In genomic region chr10:102460836-102461186, GRCh38 we compare ENCODE assay signal across 8 cellular contexts. TPM values are rescaled to one million over a fixed set of nuclear protein-coding genes. Genes with fewer than 3 reads are reported as not detected.
DNase-seq lines count a peak whose midpoint lies in the region; ATAC-seq, FAIRE-seq and TF ChIP-seq lines count a peak whose summit lies in the region.

No MANE protein-coding gene starts in this region.

- no peak for TF ChIP-seq CTCF in GM06990 (IDR thresholded peaks at IDR 0.05; ENCODE audit: insufficient read depth, low read length, poor library complexity, severe bottlenecking)
- no peak for TF ChIP-seq CTCF in OCI-LY3 (IDR thresholded peaks at IDR 0.05; ENCODE audit: low read depth, low read length)
- TF ChIP-seq CTCF in epithelial cell of proximal tubule (conservative IDR thresholded peaks at IDR 0.05; ENCODE audit: low read depth, low read length) = no peak
- TF ChIP-seq CTCF in pancreas (IDR thresholded peaks at IDR 0.05) = no peak

- H3K4me3 ChIP-seq in GM06990 (replicated peaks; ENCODE audit: low read depth, low read length) (peak overlapping the region; percentile 40), OCI-LY3 (ENCODE audit: low read length) (peak overlapping the region; percentile 92), epithelial cell of proximal tubule (ENCODE audit: low read depth, low read length) (peak overlapping the region; percentile 66), pancreas (peak overlapping the region in 3 of 4 donors; percentile 23 to 51 (median 41))

- ATAC-seq in GM21786 (IDR thresholded peaks at IDR 0.05; ENCODE audit: unreplicated experiment) (peak; percentile 26), pancreas (peak; percentile 27 to 45 (median 42))

- peak overlapping the region; percentile 92 for H2AFZ ChIP-seq in OCI-LY3 (ENCODE audit: low read depth, low read length)

- H3K9me3 ChIP-seq in OCI-LY3 (ENCODE audit: insufficient read depth, low read length) (no peaks in the 10 kb centered on the region), pancreas (no peaks in the 10 kb centered on the region)

- H3K27ac ChIP-seq in OCI-LY3 (ENCODE audit: low read length) (peak overlapping the region; percentile 21; the same call in 1 of the 2 replicates), pancreas (no peak overlapping the region)

- peak overlapping the region; percentile 62 for H3K9ac ChIP-seq in OCI-LY3 (ENCODE audit: low read length)

- H3K27me3 ChIP-seq in GM06990 (replicated peaks; ENCODE audit: control insufficient read depth, insufficient read depth, low read length) (no peaks in the 10 kb centered on the region), OCI-LY3 (ENCODE audit: low read depth, low read length) (no peaks in the 10 kb centered on the region), pancreas (no peaks in the 10 kb centered on the region)

- peaks cover 2% of the 10 kb centered on the region; the same call in 1 of the 2 replicates for H3K36me3 ChIP-seq in GM06990 (ENCODE audit: control insufficient read depth, insufficient read depth, low read length)
- H3K36me3 ChIP-seq in OCI-LY3 (replicated peaks; ENCODE audit: low read depth, low read length) = no peaks in the 10 kb centered on the region
- H3K36me3 ChIP-seq in pancreas = no peaks in the 10 kb centered on the region

- DNase-seq in GM06990 (ENCODE audit: extremely low read depth, insufficient read length) = no peak
- DNase-seq in epithelial cell of proximal tubule (ENCODE audit: low read depth) = no peak
- DNase-seq in pancreas = no peak
- DNase-seq in T-helper 9 cell = no peak
- no peak for DNase-seq in RPMI8226
- DNase-seq in NCI-H446 (lab: John Stamatoyannopoulos, UW) = no peak

- H3K4me2 ChIP-seq in OCI-LY3 (ENCODE audit: low read length) = peak overlapping the region; percentile 82

- no peak for FAIRE-seq in pancreas (lab: Jason Lieb, UNC)

- H3K4me1 ChIP-seq in OCI-LY3 (ENCODE audit: low read length) (peaks cover 15% of the 10 kb centered on the region), pancreas (no peaks in the 10 kb centered on the region)

- 12% methylated on average over 8 of the region's 8 CpGs for WGBS in pancreas, 2 donors

- H4K20me1 ChIP-seq in OCI-LY3 (ENCODE audit: insufficient read depth, low read length) = no peaks in the 10 kb centered on the region

- peaks cover 20% of the 10 kb centered on the region for H3K79me2 ChIP-seq in OCI-LY3 (ENCODE audit: low read length)

- intact Hi-C loops in pancreas (cut with DNase I) = no loop called here

RNA-seq across cellular contexts. Expression of gene C10orf95, which starts 9.5 kb away (rescaled TPM):
- total RNA-seq in epithelial cell of proximal tubule (2.2 and 10.3 TPM in 2 replicates), pancreas (1 to 10 TPM in 2 of 6 donors, under 1 TPM in 4; 0.37 to 1.1 (median 0.44) TPM)
- polyA plus RNA-seq in pancreas = 1 to 10 TPM in 1 of 2 donors, under 1 TPM in 1; 0.46 to 1.2 TPM

RNA-seq across cellular contexts. Expression of gene CUEDC2, which starts 28.4 kb away (rescaled TPM):
- total RNA-seq in epithelial cell of proximal tubule (77.8 and 98.5 TPM in 2 replicates), pancreas (10 to 100 TPM; 18.9 to 25.3 (median 20.6) TPM)
- 10 to 100 TPM; 27.1 to 51.5 TPM for polyA plus RNA-seq in pancreas

RNA-seq across cellular contexts. Expression of gene FBXL15, which starts 40.2 kb away (rescaled TPM):
- total RNA-seq in epithelial cell of proximal tubule (23.8 and 34.6 TPM in 2 replicates), pancreas (10 to 100 TPM in 5 of 6 donors, 1 to 10 TPM in 1; 10.0 to 13.6 (median 10.7) TPM)
- 10 to 100 TPM; 15.7 to 24.2 TPM for polyA plus RNA-seq in pancreas

RNA-seq across cellular contexts. Expression of gene ACTR1A, which starts 41.7 kb away (rescaled TPM):
- 129 and 136 TPM in 2 replicates for total RNA-seq in epithelial cell of proximal tubule
- 10 to 100 TPM; 22.4 to 40.9 (median 27.4) TPM for total RNA-seq in pancreas
- 10 to 100 TPM; 33.6 to 38.1 TPM for polyA plus RNA-seq in pancreas

RNA-seq across cellular contexts. Expression of gene PSD, which starts 42.2 kb away (rescaled TPM):
- total RNA-seq in epithelial cell of proximal tubule (0.43 and 0.52 TPM in 2 replicates), pancreas (1 to 10 TPM; 2.1 to 5.8 (median 4.0) TPM)
- 10 to 100 TPM; 13.5 to 30.9 TPM for polyA plus RNA-seq in pancreas

Comparison
In these comparisons a context has a peak if more than half of its experiments do, and no peak if none do; other contexts are left out.
1. H3K4me3 ChIP-seq: peak in every context shown above with its lines; median percentile 92 in OCI-LY3; 66 in epithelial cell of proximal tubule; 41 in pancreas; 40 in GM06990.